In the genomic region with DNA sequence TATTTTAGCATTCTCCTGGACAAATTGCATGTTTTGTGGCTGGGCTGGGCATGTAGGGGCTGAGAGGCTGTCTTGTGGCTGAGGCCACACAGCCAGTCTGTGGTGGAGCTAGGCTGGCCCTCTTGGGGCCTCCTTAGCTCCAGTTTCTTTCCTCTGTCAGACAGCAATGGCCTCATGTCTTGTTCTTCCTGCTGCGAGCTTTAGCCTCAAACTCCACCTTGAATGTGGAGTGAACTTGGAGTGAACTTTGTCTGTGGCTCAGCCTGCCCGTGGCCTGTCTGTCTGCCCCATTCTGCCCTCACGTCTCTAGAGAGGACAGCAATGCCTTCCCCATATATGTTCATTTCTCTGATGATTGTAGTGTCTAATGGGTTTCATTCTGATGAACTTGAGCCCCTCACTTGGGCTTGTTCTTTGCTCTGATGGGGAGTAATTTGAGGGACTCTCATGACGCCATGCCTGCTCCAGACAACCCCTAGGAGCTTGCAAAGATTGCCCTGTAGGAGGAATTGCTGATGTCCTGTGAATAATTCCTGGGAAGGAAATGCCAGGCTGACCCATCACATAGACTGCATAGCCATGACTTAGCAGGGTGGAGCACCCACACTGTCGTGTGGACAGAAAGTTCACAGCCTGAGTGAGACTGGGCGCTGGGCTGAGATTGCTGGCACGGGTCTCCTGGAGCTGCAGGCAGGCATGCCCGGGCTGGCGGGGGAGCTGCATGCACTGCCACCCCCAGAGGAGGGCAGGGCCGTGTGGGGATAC, we compare ENCODE assay signal across 14 cellular contexts. TPM values are rescaled to one million over a fixed set of nuclear protein-coding genes. Genes with fewer than 3 reads are reported as not detected.
DNase-seq lines count a peak whose midpoint lies in the region; ATAC-seq, FAIRE-seq and TF ChIP-seq lines count a peak whose summit lies in the region.
"Had no signal": no experiment of that assay in that cellular context is flagged by ENCODE, and none has a peak within 500 bp of the region (broad histone marks: within the 10 kb centered on the region; RNA-seq: fewer than 3 reads in every experiment).

No MANE protein-coding gene starts in this region.

- H4K91ac ChIP-seq in mesenchymal stem cell (ENCODE audit: low read length), result peak overlapping the region; percentile 88

- 73% methylated on average over 9 of the region's 10 CpGs for WGBS in mesenchymal stem cell

- H3K18ac ChIP-seq in mesenchymal stem cell (ENCODE audit: low read depth in 1 of 2, low read length in 2 of 2), result peak overlapping the region; percentile 75 to 85

- H3K4me3 Mint-ChIP-seq in stimulated activated naive CD8-positive, alpha-beta T cell treated with anti-CD3 and anti-CD28 coated beads, Interleukin-15, amount 100 ng/mL, for 72 hours, result no peak overlapping the region
- H3K4me3 Mint-ChIP-seq: activated naive CD8-positive, alpha-beta T cell treated with anti-CD3 and anti-CD28 coated beads, Interleukin-2, amount 10 ng/mL, durations not matched to agents 7 days and 5 days; B cell had no signal

- DNase-seq in stimulated activated naive CD8-positive, alpha-beta T cell treated with anti-CD3 and anti-CD28 coated beads, Interleukin-15, amount 100 ng/mL, for 72 hours, result no peak
- no peak for DNase-seq in stimulated activated naive CD8-positive, alpha-beta T cell treated with anti-CD3 and anti-CD28 coated beads, Interleukin-15, Interleukin-2, amounts not matched to agents 100 U/mL and 50 U/mL, for 24 hours
- peak; percentile 92 for DNase-seq in bronchial epithelial cell (ENCODE audit: low read depth)
- peak; percentile 64 for DNase-seq in mesenchymal stem cell
- DNase-seq in SHP77 treated with DMSO at 0.1 percent for 48 hours (lab: John Stamatoyannopoulos, UW), result no peak
- DNase-seq: activated naive CD8-positive, alpha-beta T cell treated with anti-CD3 and anti-CD28 coated beads, Interleukin-2, amount 10 ng/mL, durations not matched to agents 7 days and 5 days; gastrocnemius medialis; NCI-H1105; stimulated activated CD4-positive, alpha-beta T cell treated with anti-CD3 and anti-CD28 coated beads, Interleukin-1b, Interleukin-23, amount 100 ng/mL, for 48 hours had no signal

- H2AK5ac ChIP-seq in mesenchymal stem cell (ENCODE audit: low read length, severe bottlenecking), result peak overlapping the region; percentile 94

- H3K4me1 Mint-ChIP-seq in stimulated activated naive CD8-positive, alpha-beta T cell treated with anti-CD3 and anti-CD28 coated beads, Interleukin-15, amount 100 ng/mL, for 72 hours, result no peaks in the 10 kb centered on the region
- H3K4me1 Mint-ChIP-seq: activated naive CD8-positive, alpha-beta T cell treated with anti-CD3 and anti-CD28 coated beads, Interleukin-2, amount 10 ng/mL, durations not matched to agents 7 days and 5 days; B cell had no signal

- peak overlapping the region in 1 of 2 experiments; percentile 56 for H3K23ac ChIP-seq in mesenchymal stem cell (ENCODE audit: low read length in 2 of 2)

- H2BK5ac ChIP-seq in mesenchymal stem cell (ENCODE audit: low read depth, low read length, poor library complexity, severe bottlenecking), result no peak overlapping the region

- peak overlapping the region; percentile 88 for H4K8ac ChIP-seq in mesenchymal stem cell (ENCODE audit: low read length)

- peak overlapping the region; percentile 31 for H3K9ac ChIP-seq in mesenchymal stem cell (ENCODE audit: low read length)

- H2BK15ac ChIP-seq in mesenchymal stem cell (ENCODE audit: low read depth, poor library complexity, severe bottlenecking), result peak overlapping the region; percentile 49

- peak overlapping the region; percentile 71 to 89 for H3K4ac ChIP-seq in mesenchymal stem cell (ENCODE audit: low read depth in 1 of 2, low read length in 2 of 2)

- H3K4me3 ChIP-seq in bronchial epithelial cell (ENCODE audit: low read depth, low read length), result no peak overlapping the region
- peak overlapping the region in 1 of 2 experiments; percentile 13 for H3K4me3 ChIP-seq in mesenchymal stem cell (ENCODE audit: insufficient read depth in 1 of 2, low read depth in 1 of 2, low read length in 2 of 2)
- H3K4me3 ChIP-seq: gastrocnemius medialis had no signal

- H2AFZ ChIP-seq in mesenchymal stem cell (ENCODE audit: low read depth, low read length), result no peak overlapping the region

- H3K27me3 ChIP-seq in bronchial epithelial cell (ENCODE audit: control insufficient read depth, insufficient read depth, low read length) (no peaks in the 10 kb centered on the region), mesenchymal stem cell (ENCODE audit: control insufficient read depth in 1 of 2, insufficient read depth in 1 of 2, low read length in 2 of 2) (no peaks in the 10 kb centered on the region)
- H3K27me3 ChIP-seq: gastrocnemius medialis had no signal

- H3K27ac Mint-ChIP-seq in stimulated activated naive CD8-positive, alpha-beta T cell treated with anti-CD3 and anti-CD28 coated beads, Interleukin-15, amount 100 ng/mL, for 72 hours, result peak overlapping the region in 1 of 2 donors; percentile 32
- H3K27ac Mint-ChIP-seq: activated naive CD8-positive, alpha-beta T cell treated with anti-CD3 and anti-CD28 coated beads, Interleukin-2, amount 10 ng/mL, durations not matched to agents 7 days and 5 days; B cell had no signal

- ATAC-seq in stimulated activated naive CD8-positive, alpha-beta T cell treated with anti-CD3 and anti-CD28 coated beads, Interleukin-15, amount 100 ng/mL, for 72 hours, result peak; percentile 23
- ATAC-seq in stimulated activated naive CD8-positive, alpha-beta T cell treated with anti-CD3 and anti-CD28 coated beads, Interleukin-15, Interleukin-2, amounts not matched to agents 100 U/mL and 50 U/mL, for 24 hours, result no peak
- ATAC-seq in GM19467 (IDR thresholded peaks at IDR 0.05; ENCODE audit: unreplicated experiment) (no peak), HG02970 (IDR thresholded peaks at IDR 0.05; ENCODE audit: low FRiP score, unreplicated experiment) (no peak), GM19397 (IDR thresholded peaks at IDR 0.05; ENCODE audit: unreplicated experiment) (no peak)
- ATAC-seq: gastrocnemius medialis had no signal

- H3K4me1 ChIP-seq in mesenchymal stem cell (ENCODE audit: control insufficient read depth, insufficient read depth, low read depth, low read length), result peaks cover 32% of the 10 kb centered on the region

- H2BK12ac ChIP-seq in mesenchymal stem cell (ENCODE audit: low read length in 2 of 2), result peak overlapping the region; percentile 91 to 95

- H3K14ac ChIP-seq in mesenchymal stem cell (ENCODE audit: low read length in 2 of 2), result peak overlapping the region; percentile 42 to 51

- H2BK120ac ChIP-seq in mesenchymal stem cell (ENCODE audit: low read depth, low read length), result peak overlapping the region; percentile 85

- no peak for TF ChIP-seq CTCF in bronchial epithelial cell (IDR thresholded peaks at IDR 0.05; ENCODE audit: insufficient read depth, low read length, severe bottlenecking)

- peaks cover 32% of the 10 kb centered on the region for H3K27me3 Mint-ChIP-seq in stimulated activated naive CD8-positive, alpha-beta T cell treated with anti-CD3 and anti-CD28 coated beads, Interleukin-15, amount 100 ng/mL, for 72 hours

- no peak for FAIRE-seq in bronchial epithelial cell (lab: Jason Lieb, UNC)
- FAIRE-seq: urothelium cell line had no signal

- no peaks in the 10 kb centered on the region for H3K36me3 ChIP-seq in bronchial epithelial cell (ENCODE audit: control insufficient read depth, insufficient read depth, low read length)
- H3K36me3 ChIP-seq in mesenchymal stem cell (ENCODE audit: control insufficient read depth in 1 of 2, insufficient read depth in 2 of 2, low read depth in 1 of 2, low read length in 2 of 2), result peaks cover 0 to 3% of the 10 kb centered on the region in 2 experiments
- H3K36me3 ChIP-seq: gastrocnemius medialis had no signal

- no peak overlapping the region for H3K27ac ChIP-seq in mesenchymal stem cell (ENCODE audit: low read length, poor library complexity, severe bottlenecking)
- H3K27ac ChIP-seq: gastrocnemius medialis had no signal

- no peaks in the 10 kb centered on the region for H3K9me3 Mint-ChIP-seq in stimulated activated naive CD8-positive, alpha-beta T cell treated with anti-CD3 and anti-CD28 coated beads, Interleukin-15, amount 100 ng/mL, for 72 hours
- H3K9me3 Mint-ChIP-seq: activated naive CD8-positive, alpha-beta T cell treated with anti-CD3 and anti-CD28 coated beads, Interleukin-2, amount 10 ng/mL, durations not matched to agents 7 days and 5 days had no signal

- H3K79me1 ChIP-seq in mesenchymal stem cell (replicated peaks; ENCODE audit: low read length, poor library complexity, severe bottlenecking), result peaks cover 25% of the 10 kb centered on the region

- H3K4me2 ChIP-seq in mesenchymal stem cell (ENCODE audit: low read length, poor library complexity, severe bottlenecking), result no peak overlapping the region

- H3K9me3 ChIP-seq in mesenchymal stem cell (ENCODE audit: control insufficient read depth, low read length), result no peaks in the 10 kb centered on the region
- H3K9me3 ChIP-seq: gastrocnemius medialis had no signal

RNA-seq across cellular contexts. Expression of gene ASAP2, which starts 42.6 kb away (rescaled TPM):
- total RNA-seq in bronchial epithelial cell, result 20.0 and 25.5 TPM in 2 replicates
- 27.5 TPM for polyA plus RNA-seq in mesenchymal stem cell (2013, experiment 1 of 2)
- polyA plus RNA-seq in mesenchymal stem cell (2013, experiment 2 of 2), result 23.9 TPM
- total RNA-seq: activated naive CD8-positive, alpha-beta T cell treated with anti-CD3 and anti-CD28 coated beads, Interleukin-2, amount 10 ng/mL, durations not matched to agents 7 days and 5 days; B cell had no signal

Comparison
In these comparisons a context has a peak if more than half of its experiments do, and no peak if none do; other contexts are left out.
1. DNase-seq: peak in bronchial epithelial cell (single experiment) and mesenchymal stem cell (single experiment); none in stimulated activated naive CD8-positive, alpha-beta T cell treated with anti-CD3 and anti-CD28 coated beads, Interleukin-15, amount 100 ng/mL, for 72 hours (0 of 2), stimulated activated naive CD8-positive, alpha-beta T cell treated with anti-CD3 and anti-CD28 coated beads, Interleukin-15, Interleukin-2, amounts not matched to agents 100 U/mL and 50 U/mL, for 24 hours (single experiment) and SHP77 treated with DMSO at 0.1 percent for 48 hours (single experiment).